Comparison of ENCODE assay signal across 22 cellular contexts in genomic region chr7:127918130-127918529, GRCh38.
"Had no signal": no experiment of that assay in that cellular context is flagged by ENCODE, and none has a peak within 500 bp of the region (broad histone marks: within the 10 kb centered on the region; RNA-seq: fewer than 3 reads in every experiment).

No MANE protein-coding gene starts in this region.

- H3K9me3 Mint-ChIP-seq: endodermal cell; naive thymus-derived CD4-positive, alpha-beta T cell; nephron progenitor cell; stimulated activated effector memory CD8-positive, alpha-beta T cell treated with anti-CD3 and anti-CD28 coated beads, Interleukin-12 subunit alpha, Interleukin-12 subunit beta, amount 100 ng/mL, for 72 hours had no signal

- H3K4me1 ChIP-seq: psoas muscle, suprapubic skin, uterus had no signal

- H3K27ac Mint-ChIP-seq: endodermal cell; naive thymus-derived CD4-positive, alpha-beta T cell; nephron progenitor cell; stimulated activated effector memory CD8-positive, alpha-beta T cell treated with anti-CD3 and anti-CD28 coated beads, Interleukin-12 subunit alpha, Interleukin-12 subunit beta, amount 100 ng/mL, for 72 hours had no signal

- DNase-seq: effector CD4-positive, alpha-beta T cell; endodermal cell; erythroblast; heart left ventricle; hippocampal formation; mammary epithelial cell; naive thymus-derived CD4-positive, alpha-beta T cell; nephron progenitor cell; psoas muscle; retina; spleen; stimulated activated CD8-positive, alpha-beta memory T cell treated with anti-CD3 and anti-CD28 coated beads, Interleukin-4, amount 100 ng/mL, for 48 hours; stimulated activated naive CD8-positive, alpha-beta T cell treated with anti-CD3 and anti-CD28 coated beads, Interleukin-15, Interleukin-2, amounts not matched to agents 100 U/mL and 50 U/mL, for 24 hours; thyroid gland; upper lobe of left lung; uterus had no signal

- H3K27me3 Mint-ChIP-seq: naive thymus-derived CD4-positive, alpha-beta T cell had no signal

- H3K27ac ChIP-seq: coronary artery, heart left ventricle, parathyroid adenoma, psoas muscle, spleen, suprapubic skin, thyroid gland, upper lobe of left lung, uterus had no signal

- ATAC-seq: heart left ventricle; left lobe of liver; naive thymus-derived CD4-positive, alpha-beta T cell; psoas muscle; sciatic nerve; stimulated activated effector memory CD8-positive, alpha-beta T cell treated with anti-CD3 and anti-CD28 coated beads, Interleukin-12 subunit alpha, Interleukin-12 subunit beta, amount 100 ng/mL, for 72 hours; stimulated activated naive CD8-positive, alpha-beta T cell treated with anti-CD3 and anti-CD28 coated beads, Interleukin-15, Interleukin-2, amounts not matched to agents 100 U/mL and 50 U/mL, for 24 hours had no signal

- H3K4me3 Mint-ChIP-seq: endodermal cell; naive thymus-derived CD4-positive, alpha-beta T cell; nephron progenitor cell; stimulated activated effector memory CD8-positive, alpha-beta T cell treated with anti-CD3 and anti-CD28 coated beads, Interleukin-12 subunit alpha, Interleukin-12 subunit beta, amount 100 ng/mL, for 72 hours had no signal

- H3K27me3 ChIP-seq: heart left ventricle, spleen, suprapubic skin, thyroid gland, upper lobe of left lung, uterus had no signal
